Comparison of ENCODE assay signal across 23 cellular contexts in the genomic region with DNA sequence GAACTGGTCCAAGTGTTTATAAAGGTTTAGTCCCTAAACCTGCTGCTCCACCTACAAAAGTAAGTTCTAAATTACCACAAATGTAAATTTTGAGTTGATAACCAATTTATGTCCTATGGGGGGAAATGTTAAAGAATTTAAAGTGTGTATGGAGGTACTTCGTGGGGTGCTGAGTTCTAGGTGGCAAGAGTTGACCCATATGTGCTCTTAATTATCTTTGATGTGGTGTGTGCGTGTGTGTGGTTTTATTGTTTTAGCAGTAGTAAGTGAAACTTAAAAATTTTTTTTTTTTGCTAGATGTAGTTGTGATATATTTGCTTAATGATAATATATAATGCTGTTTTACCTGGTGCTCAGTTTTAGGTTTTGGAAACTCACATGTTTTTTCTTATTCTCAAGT.
DNase-seq lines count a peak whose midpoint lies in the region; ATAC-seq, FAIRE-seq and TF ChIP-seq lines count a peak whose summit lies in the region.
"Had no signal": no experiment of that assay in that cellular context is flagged by ENCODE, and none has a peak within 500 bp of the region (broad histone marks: within the 10 kb centered on the region; RNA-seq: fewer than 3 reads in every experiment).

No MANE protein-coding gene starts in this region.

- H3K9me3 ChIP-seq in Caco-2 (no peaks in the 10 kb centered on the region), pancreas (no peaks in the 10 kb centered on the region), small intestine (ENCODE audit: control insufficient read depth, low read depth) (no peaks in the 10 kb centered on the region)
- H3K9me3 ChIP-seq: testis, vagina had no signal

- H3K4me1 Mint-ChIP-seq in activated T-cell treated with anti-CD3 and anti-CD28 coated beads, Interleukin-2, amount 50 U/mL, for 24 hours (ENCODE audit: low read depth) = peaks cover 47% of the 10 kb centered on the region
- peaks cover 16% of the 10 kb centered on the region for H3K4me1 Mint-ChIP-seq in Caco-2 (ENCODE audit: low read depth, unreplicated experiment)
- H3K4me1 Mint-ChIP-seq in activated T-helper 17 cell treated with anti-CD3 and anti-CD28 coated beads, Interleukin-2, amount 50 U/mL, for 72 hours = peaks cover 32% of the 10 kb centered on the region

- H3K4me3 Mint-ChIP-seq in activated T-cell treated with anti-CD3 and anti-CD28 coated beads, Interleukin-2, amount 50 U/mL, for 24 hours = no peak overlapping the region
- no peak overlapping the region for H3K4me3 Mint-ChIP-seq in Caco-2 (ENCODE audit: unreplicated experiment)
- no peak overlapping the region for H3K4me3 Mint-ChIP-seq in activated T-helper 17 cell treated with anti-CD3 and anti-CD28 coated beads, Interleukin-2, amount 50 U/mL, for 72 hours

- no peak for ATAC-seq in activated T-helper 17 cell treated with anti-CD3 and anti-CD28 coated beads, Interleukin-2, amount 50 U/mL, for 72 hours (replicated peaks)
- ATAC-seq in pancreas (no peak), GM18873 (IDR thresholded peaks at IDR 0.05; ENCODE audit: low FRiP score, unreplicated experiment) (no peak), HG02642 (IDR thresholded peaks at IDR 0.05; ENCODE audit: poor library complexity, unreplicated experiment) (no peak)
- ATAC-seq: HepG2, left lobe of liver, Panc1 had no signal

- H3K36me3 ChIP-seq in Caco-2 (ENCODE audit: control insufficient read depth, insufficient read depth, low read length) (peaks cover 3% of the 10 kb centered on the region; the same call in 1 of the 2 replicates), pancreas (peaks cover 0 to 32% (median 8%) of the 10 kb centered on the region in 3 donors), small intestine (ENCODE audit: control insufficient read depth in 2 of 2, insufficient read depth in 2 of 2, low read length in 2 of 2) (peaks cover 9 to 10% of the 10 kb centered on the region in 2 donors)

- H3K4me1 ChIP-seq in Caco-2 = peaks cover 10% of the 10 kb centered on the region; the same call in 1 of the 2 replicates
- no peaks in the 10 kb centered on the region for H3K4me1 ChIP-seq in pancreas
- peaks cover 0 to under 1% of the 10 kb centered on the region in 2 donors for H3K4me1 ChIP-seq in small intestine (ENCODE audit: control insufficient read depth in 2 of 2, insufficient read depth in 1 of 2, low read depth in 1 of 2, low read length in 1 of 2)
- H3K4me1 ChIP-seq: testis, vagina had no signal

- H3K36me3 Mint-ChIP-seq in activated T-cell treated with anti-CD3 and anti-CD28 coated beads, Interleukin-2, amount 50 U/mL, for 24 hours (ENCODE audit: low read depth) = peaks cover 80% of the 10 kb centered on the region
- H3K36me3 Mint-ChIP-seq in Caco-2 (ENCODE audit: insufficient read depth, unreplicated experiment) = peaks cover 69% of the 10 kb centered on the region
- peaks cover 91% of the 10 kb centered on the region for H3K36me3 Mint-ChIP-seq in activated T-helper 17 cell treated with anti-CD3 and anti-CD28 coated beads, Interleukin-2, amount 50 U/mL, for 72 hours (ENCODE audit: low read depth)

- WGBS in pancreas, 2 donors = 95 to 97% methylated on average over 2 of the region's 2 CpGs
- WGBS in small intestine, 3 donors = 75 to 92% (median 82%) methylated on average over 2 of the region's 2 CpGs

- no peaks in the 10 kb centered on the region for H3K9me3 Mint-ChIP-seq in activated T-cell treated with anti-CD3 and anti-CD28 coated beads, Interleukin-2, amount 50 U/mL, for 24 hours
- no peaks in the 10 kb centered on the region for H3K9me3 Mint-ChIP-seq in Caco-2 (ENCODE audit: unreplicated experiment)
- no peaks in the 10 kb centered on the region for H3K9me3 Mint-ChIP-seq in activated T-helper 17 cell treated with anti-CD3 and anti-CD28 coated beads, Interleukin-2, amount 50 U/mL, for 72 hours

- TF ChIP-seq CTCF in Caco-2 (IDR thresholded peaks at IDR 0.05; ENCODE audit: insufficient read depth in 1 of 2, low read depth in 1 of 2, low read length in 1 of 2, severe bottlenecking in 1 of 2, unreplicated experiment in 1 of 2) = no peak
- TF ChIP-seq CTCF in pancreas (IDR thresholded peaks at IDR 0.05) = no peak

- no peak overlapping the region for H3K27ac ChIP-seq in pancreas
- no peak overlapping the region for H3K27ac ChIP-seq in small intestine (ENCODE audit: low read depth in 1 of 2, low read length in 1 of 2)
- H3K27ac ChIP-seq: brain microvascular endothelial cell, hepatocyte, skin epidermis, testis, vagina had no signal

- CTCF ChIA-PET in Caco-2 (lab: Charles Lee) = no interaction called here

- BruUV-seq in Caco-2 (replicated peaks; lab: Mats Ljungman, UMichigan) = no TSS peak

- H3K27me3 ChIP-seq in Caco-2 (replicated peaks; ENCODE audit: control insufficient read depth, insufficient read depth, low read length) (no peaks in the 10 kb centered on the region), pancreas (no peaks in the 10 kb centered on the region), small intestine (ENCODE audit: control insufficient read depth in 2 of 2, insufficient read depth in 2 of 2, low read length in 2 of 2) (no peaks in the 10 kb centered on the region)
- H3K27me3 ChIP-seq: brain microvascular endothelial cell, hepatocyte, testis, vagina had no signal

- intact Hi-C loops in Caco-2 (cut with micrococcal nuclease; ENCODE audit: unreplicated experiment) = no loop called here
- intact Hi-C loops in pancreas (cut with DNase I) = no loop called here

- FAIRE-seq in pancreas (lab: Jason Lieb, UNC) (peak; percentile 20), small intestine (lab: Jason Lieb, UNC) (no peak)
- FAIRE-seq: HepG2, TTC549 had no signal

- no peak for DNase-seq in activated T-cell treated with anti-CD3 and anti-CD28 coated beads, Interleukin-2, amount 50 U/mL, for 24 hours
- no peak for DNase-seq in activated T-cell treated with anti-CD3 and anti-CD28 coated beads, Interleukin-2, amount 50 U/mL, for 48 hours
- DNase-seq in Caco-2 (no peak), pancreas (no peak), small intestine (no peak)
- DNase-seq: brain microvascular endothelial cell; effector CD8-positive, alpha-beta T cell; foreskin melanocyte; HCEC 1CT; NCI-H1694; NCI-H524 treated with DMSO at 0.1 percent for 48 hours; stimulated activated CD4-positive, alpha-beta T cell treated with anti-CD3 and anti-CD28 coated beads, Interleukin-2, amount 100 ng/mL, for 24 hours; testis had no signal

- POLR2A ChIA-PET in Caco-2 (lab: Charles Lee) = no interaction called here

- H3K4me3 ChIP-seq in Caco-2 (ENCODE audit: low read depth, low read length) (no peak overlapping the region), pancreas (no peak overlapping the region), small intestine (ENCODE audit: low read depth in 1 of 2, low read length in 2 of 2) (no peak overlapping the region)
- H3K4me3 ChIP-seq: hepatocyte, skin epidermis, testis, vagina had no signal

- peak overlapping the region; percentile 69 for H3K27ac Mint-ChIP-seq in activated T-cell treated with anti-CD3 and anti-CD28 coated beads, Interleukin-2, amount 50 U/mL, for 24 hours
- H3K27ac Mint-ChIP-seq in Caco-2 (ENCODE audit: unreplicated experiment) = peak overlapping the region; percentile 48
- peak overlapping the region; percentile 54 for H3K27ac Mint-ChIP-seq in activated T-helper 17 cell treated with anti-CD3 and anti-CD28 coated beads, Interleukin-2, amount 50 U/mL, for 72 hours

- H3K27me3 Mint-ChIP-seq in activated T-cell treated with anti-CD3 and anti-CD28 coated beads, Interleukin-2, amount 50 U/mL, for 24 hours = no peaks in the 10 kb centered on the region
- no peaks in the 10 kb centered on the region for H3K27me3 Mint-ChIP-seq in Caco-2 (ENCODE audit: insufficient read depth, unreplicated experiment)
- no peaks in the 10 kb centered on the region for H3K27me3 Mint-ChIP-seq in activated T-helper 17 cell treated with anti-CD3 and anti-CD28 coated beads, Interleukin-2, amount 50 U/mL, for 72 hours
